In the genomic region with DNA sequence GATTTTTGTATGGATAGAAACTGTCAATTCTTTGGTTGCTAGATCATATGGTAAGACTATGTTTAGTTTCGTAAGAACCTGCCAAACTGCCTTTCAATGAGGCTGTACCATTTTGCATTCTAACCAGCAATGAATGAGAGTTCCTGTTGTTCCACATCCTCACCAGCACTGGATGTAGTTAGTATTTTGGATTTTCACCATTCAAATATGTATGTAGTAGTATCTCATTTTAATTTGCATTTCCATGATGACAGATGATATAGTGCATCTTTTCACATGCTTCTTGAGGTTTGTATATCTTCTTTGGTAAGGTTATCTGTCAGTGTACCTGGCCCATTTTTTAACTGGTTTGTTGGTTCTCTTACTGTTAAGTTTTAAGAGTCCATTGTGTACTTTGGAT, we compare ENCODE assay signal across 2 cellular contexts.
TF ChIP-seq lines count a peak whose summit lies in the region.

No MANE protein-coding gene starts in this region.

TF ChIP-seq in GM12891, 5 proteins besides CTCF, POLR2A, EP300 and RAD21:
- no peak for TF ChIP-seq SPI1 (IDR thresholded peaks at IDR 0.05; ENCODE audit: low read depth, low read length)
- no peak for TF ChIP-seq POU2F2 (IDR thresholded peaks at IDR 0.05; ENCODE audit: low read depth, low read length)
- no peak for TF ChIP-seq TAF1 (IDR thresholded peaks at IDR 0.05; ENCODE audit: low read depth, low read length)
- no peak for TF ChIP-seq POLR2AphosphoS5 (IDR thresholded peaks at IDR 0.05; ENCODE audit: low read depth, low read length)
- TF ChIP-seq PAX5 (IDR thresholded peaks at IDR 0.05; ENCODE audit: insufficient read depth, low read length, severe bottlenecking) = no peak

TF ChIP-seq in K562, 482 proteins besides CTCF, POLR2A, EP300 and RAD21:
- TF ChIP-seq RBM25 (IDR thresholded peaks at IDR 0.05; ENCODE audit: low read depth, low read length, severe bottlenecking) (peak; percentile 75), ZFPM2 (CRISPR knock-in tag; IDR thresholded peaks at IDR 0.05) (no peak)
